8 cellular contexts compared by ENCODE assay signal in genomic region chr17:9291912-9292562, GRCh38.
A peak's percentile ranks its signal among the peaks of the same experiment; 100 is the strongest.
DNase-seq lines count a peak whose midpoint lies in the region; ATAC-seq and TF ChIP-seq lines count a peak whose summit lies in the region.

No MANE protein-coding gene starts in this region.

- H2AK5ac ChIP-seq in H9 (ENCODE audit: insufficient read length, low read length) = no peak overlapping the region

- H3T11ph ChIP-seq in H9 (ENCODE audit: low read length) = no peak overlapping the region

- no peak overlapping the region for H3K23ac ChIP-seq in H9 (ENCODE audit: insufficient read length, low read depth, low read length)

- H3K79me2 ChIP-seq in H9 (ENCODE audit: insufficient read depth, low read length) = no peaks in the 10 kb centered on the region

- no peak overlapping the region for H4K91ac ChIP-seq in H9 (ENCODE audit: insufficient read length, low read depth, low read length)

- H3K9me3 ChIP-seq in H9 (ENCODE audit: control insufficient read depth, low read depth, low read length) = no peaks in the 10 kb centered on the region

- H2BK120ac ChIP-seq in H9 (ENCODE audit: low read depth, low read length, poor library complexity, severe bottlenecking) = no peak overlapping the region

- H3K4me3 Mint-ChIP-seq in H9 (no peak overlapping the region), memory B cell (no peak overlapping the region)

- H2BK20ac ChIP-seq in H9 (ENCODE audit: low read depth, low read length, poor library complexity, severe bottlenecking) = no peak overlapping the region

- H3K4ac ChIP-seq in H9 (ENCODE audit: low read depth, low read length) = no peak overlapping the region

- H3K9me3 Mint-ChIP-seq in H9 (no peaks in the 10 kb centered on the region), memory B cell (no peaks in the 10 kb centered on the region)

- ATAC-seq in memory B cell (ENCODE audit: low read depth) (peak; percentile 47), GM21723 (IDR thresholded peaks at IDR 0.05; ENCODE audit: unreplicated experiment) (no peak)

- no peak overlapping the region for H4K5ac ChIP-seq in H9 (ENCODE audit: insufficient read length, low read depth, low read length)

- WGBS in H9 (ENCODE audit: extremely low coverage, insufficient read length, low lambda C conversion rate) = no CpG with 5 or more reads among the region's 8 CpGs

- H3K27me3 Mint-ChIP-seq in H9 (ENCODE audit: low read depth) (no peaks in the 10 kb centered on the region), memory B cell (no peaks in the 10 kb centered on the region)

- H3K23me2 ChIP-seq in H9 (ENCODE audit: insufficient read length, low read depth, low read length, poor library complexity, severe bottlenecking) = no peaks in the 10 kb centered on the region

- H3K14ac ChIP-seq in H9 (ENCODE audit: insufficient read depth, low read length) = no peak overlapping the region

- TF ChIP-seq CTCF in AG09319 (IDR thresholded peaks at IDR 0.05; ENCODE audit: low read depth, low read length) = peak; percentile 75
- peak; percentile 82 for TF ChIP-seq CTCF in H9 (conservative IDR thresholded peaks at IDR 0.05)
- peak; percentile 88 for TF ChIP-seq CTCF in VCaP (conservative IDR thresholded peaks at IDR 0.05)

- no peak overlapping the region for H2AFZ ChIP-seq in H9 (ENCODE audit: low read length)

- H4K20me1 ChIP-seq in H9 (ENCODE audit: control insufficient read depth, insufficient read depth, insufficient read length) = no peaks in the 10 kb centered on the region

- no peaks in the 10 kb centered on the region for H3K27me3 ChIP-seq in H9 (ENCODE audit: insufficient read depth, low read length)

- H3K56ac ChIP-seq in H9 (ENCODE audit: insufficient read length, low read depth, low read length) = no peak overlapping the region

- H3K27ac Mint-ChIP-seq in H9 = no peak overlapping the region
- H3K27ac Mint-ChIP-seq in memory B cell = no peak overlapping the region

- no peak overlapping the region for H3K27ac ChIP-seq in H9 (ENCODE audit: insufficient read length, low read depth, low read length)
- no peak overlapping the region for H3K27ac ChIP-seq in VCaP

- no peak overlapping the region for H3K9ac ChIP-seq in H9 (ENCODE audit: extremely low read depth, insufficient read length, low read length)

- H3K4me2 ChIP-seq in H9 (ENCODE audit: insufficient read depth, insufficient read length, low read length) = no peak overlapping the region

- peaks cover 4% of the 10 kb centered on the region; the same call in 1 of the 2 replicates for H3K4me1 ChIP-seq in H9 (ENCODE audit: insufficient read depth, low read length)

- H3K36me3 Mint-ChIP-seq in H9 (ENCODE audit: insufficient read depth in 1 of 3, low read depth in 3 of 3) (no peaks in the 10 kb centered on the region), memory B cell (peaks cover 2% of the 10 kb centered on the region)

- H3K18ac ChIP-seq in H9 (ENCODE audit: insufficient read length, low read depth, low read length) = no peak overlapping the region

- H2BK5ac ChIP-seq in H9 (ENCODE audit: insufficient read length, low read length) = no peak overlapping the region

- no peak overlapping the region for H2BK12ac ChIP-seq in H9 (ENCODE audit: insufficient read length, low read depth, low read length)

- DNase-seq in AG09319 (ENCODE audit: extremely low read depth, low read depth) (peak; percentile 3), H9 (peak; percentile 54), dermis microvascular lymphatic vessel endothelial cell (ENCODE audit: low read depth in 2 of 2) (peak; percentile 30 to 52), memory B cell (ENCODE audit: low spot score in 2 of 2) (peak; percentile 14 to 17), superior temporal gyrus (ENCODE audit: extremely low spot score) (peak; percentile 64), T1000 (lab: John Stamatoyannopoulos, UW) (no peak)

- H3K4me1 Mint-ChIP-seq in H9 (peaks cover 9 to 11% of the 10 kb centered on the region in 2 experiments), memory B cell (peaks cover 24% of the 10 kb centered on the region)

- H4K8ac ChIP-seq in H9 (replicated peaks; ENCODE audit: insufficient read length, low read depth, low read length) = no peak overlapping the region

- no peaks in the 10 kb centered on the region for H3K79me1 ChIP-seq in H9 (ENCODE audit: insufficient read depth, low read depth, low read length, poor library complexity, severe bottlenecking)

- no peak overlapping the region for H2BK15ac ChIP-seq in H9 (ENCODE audit: low read depth, low read length)
